23 cellular contexts compared by ENCODE assay signal in the genomic region with DNA sequence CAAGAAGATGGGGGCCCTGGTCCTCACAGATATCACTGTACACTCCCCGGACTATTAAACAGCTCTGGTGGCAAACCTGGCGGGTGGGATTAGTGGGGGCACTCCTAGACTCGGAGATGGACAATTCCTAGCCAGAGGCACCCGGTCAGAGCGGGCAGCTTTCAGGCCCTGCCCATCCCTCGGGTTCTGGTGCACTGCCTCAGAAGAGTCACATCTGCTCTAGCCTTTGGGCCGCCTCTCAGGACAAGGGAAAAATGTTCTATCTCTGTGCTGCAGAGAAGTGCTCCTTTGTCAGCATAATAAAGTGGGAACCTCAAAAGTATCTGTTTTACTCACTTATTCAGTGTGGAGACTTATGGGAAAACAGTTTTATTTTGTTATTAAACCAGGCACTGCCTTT. TPM values are rescaled to one million over a fixed set of nuclear protein-coding genes. Genes with fewer than 3 reads are reported as not detected.
"Had no signal": no experiment of that assay in that cellular context is flagged by ENCODE, and none has a peak within 500 bp of the region (broad histone marks: within the 10 kb centered on the region; RNA-seq: fewer than 3 reads in every experiment).

No MANE protein-coding gene starts in this region.

- H3K4me3 Mint-ChIP-seq: activated CD8-positive, alpha-beta T cell treated with anti-CD3 and anti-CD28 coated beads, Interleukin-2, amount 10 ng/mL, durations not matched to agents 7 days and 5 days; naive thymus-derived CD4-positive, alpha-beta T cell; stimulated activated naive B cell treated with anti-CD40 and anti-IgM and Interleukin-4, amounts not matched to agents 10 μg/mL and 1 μg/mL and 100 μg/mL, for 72 hours had no signal

- H3K27me3 ChIP-seq: adrenal gland, breast epithelium, gastroesophageal sphincter, heart right ventricle, ovary, spleen, thyroid gland had no signal

- H3K36me3 ChIP-seq: breast epithelium, ovary had no signal

- ATAC-seq: activated CD8-positive, alpha-beta T cell treated with anti-CD3 and anti-CD28 coated beads, Interleukin-2, amount 10 ng/mL, durations not matched to agents 7 days and 5 days; activated naive CD4-positive, alpha-beta T cell treated with anti-CD3 and anti-CD28 coated beads, Interleukin-2, amount 50 U/mL, for 72 hours; esophagus mucosa; gastroesophageal sphincter; naive thymus-derived CD4-positive, alpha-beta T cell; stimulated activated naive B cell treated with anti-CD40 and anti-IgM and Interleukin-4, amounts not matched to agents 10 μg/mL and 1 μg/mL and 100 μg/mL, for 72 hours had no signal

- H3K9me3 Mint-ChIP-seq: activated naive CD4-positive, alpha-beta T cell treated with anti-CD3 and anti-CD28 coated beads, Interleukin-2, amount 50 U/mL, for 72 hours; stimulated activated naive B cell treated with anti-CD40 and anti-IgM and Interleukin-4, amounts not matched to agents 10 μg/mL and 1 μg/mL and 100 μg/mL, for 72 hours had no signal

- H3K9me3 ChIP-seq: adrenal gland, breast epithelium, gastroesophageal sphincter, heart right ventricle, ovary, spleen, thyroid gland had no signal

- H3K27me3 Mint-ChIP-seq: naive thymus-derived CD4-positive, alpha-beta T cell; stimulated activated naive B cell treated with anti-CD40 and anti-IgM and Interleukin-4, amounts not matched to agents 10 μg/mL and 1 μg/mL and 100 μg/mL, for 72 hours had no signal

- H3K4me1 ChIP-seq: breast epithelium had no signal

- FAIRE-seq: astrocyte had no signal

- H3K4me3 ChIP-seq: adrenal gland, breast epithelium, gastroesophageal sphincter, heart right ventricle, ovary, spleen, thyroid gland had no signal

- H3K27ac ChIP-seq: gastroesophageal sphincter, ovary, thyroid gland had no signal

- DNase-seq: activated CD4-positive, alpha-beta T cell treated with anti-CD3 and anti-CD28 coated beads for 48 hours; activated CD4-positive, CD25-positive, alpha-beta regulatory T cell; activated CD8-positive, alpha-beta memory T cell treated with anti-CD3 and anti-CD28 coated beads, Interleukin-2, amount 50 U/mL, for 4 hours; activated CD8-positive, alpha-beta T cell treated with anti-CD3 and anti-CD28 coated beads, Interleukin-2, amount 10 ng/mL, durations not matched to agents 7 days and 5 days; activated gamma-delta T cell treated with Interleukin-2 at 50 U/mL for 16 hours; cerebellar nuclear complex; cortex of kidney; effector CD8-positive, alpha-beta T cell; heart right ventricle; mesenchymal stem cell; naive thymus-derived CD4-positive, alpha-beta T cell; ovary; spleen; stimulated activated naive B cell treated with anti-CD40 and anti-IgM and Interleukin-4, amounts not matched to agents 10 μg/mL and 1 μg/mL and 100 μg/mL, for 72 hours; T-helper 9 cell; thyroid gland had no signal

RNA-seq across cellular contexts. Expression of a gene that starts 25.2 kb away (rescaled TPM):
- total RNA-seq: astrocyte, kidney epithelial cell had no signal
